Comparison of ENCODE assay signal across 8 cellular contexts in the genomic region with DNA sequence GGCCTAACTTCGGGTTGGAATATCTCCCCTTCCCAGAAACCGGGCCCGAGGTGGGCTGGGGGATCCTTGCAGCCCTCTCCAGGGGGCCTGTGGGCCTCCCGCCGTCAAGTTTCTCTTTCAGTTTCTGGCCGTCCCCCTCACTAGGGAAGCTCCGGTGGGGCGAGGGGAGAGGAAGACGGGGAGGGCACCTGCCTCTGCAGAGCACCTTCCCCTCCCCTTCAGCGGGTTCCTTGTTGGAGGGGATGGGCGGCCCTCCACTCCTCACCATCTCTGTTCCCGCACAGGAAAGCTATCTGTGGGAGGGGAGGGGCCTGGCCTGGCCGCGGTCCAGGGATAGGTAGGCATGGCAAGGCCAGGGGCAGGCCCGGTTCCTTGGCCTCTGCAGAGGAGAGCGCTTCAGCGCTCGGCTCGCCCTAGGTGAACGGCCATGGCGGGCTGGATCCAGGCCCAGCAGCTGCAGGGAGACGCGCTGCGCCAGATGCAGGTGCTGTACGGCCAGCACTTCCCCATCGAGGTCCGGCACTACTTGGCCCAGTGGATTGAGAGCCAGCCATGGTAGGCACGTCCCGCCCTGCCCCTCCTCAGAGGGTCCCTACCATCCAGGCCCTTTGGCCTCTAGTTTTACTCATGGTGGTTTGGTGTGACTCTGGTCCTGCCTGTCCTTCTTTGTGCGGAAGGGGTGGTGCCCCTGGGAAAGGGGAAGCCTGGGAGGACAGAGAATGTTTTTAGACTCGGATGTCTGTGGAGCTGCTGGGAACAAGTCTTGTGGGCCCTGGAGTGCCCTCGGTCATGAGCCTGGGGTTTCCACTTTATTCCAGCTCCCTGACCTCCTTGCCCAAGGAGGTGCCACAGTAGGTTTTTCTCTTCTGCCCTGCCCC. TPM values are rescaled to one million over a fixed set of nuclear protein-coding genes. Genes with fewer than 3 reads are reported as not detected.
DNase-seq lines count a peak whose midpoint lies in the region; ATAC-seq and TF ChIP-seq lines count a peak whose summit lies in the region.

No MANE protein-coding gene starts in this region.

- no peaks in the 10 kb centered on the region for H3K9me2 ChIP-seq in PC-9 (ENCODE audit: insufficient read depth)

- ATAC-seq in HG03135 (IDR thresholded peaks at IDR 0.05; ENCODE audit: unreplicated experiment) (peak; percentile 24), esophagus mucosa (peak; percentile 17)

- TF ChIP-seq CTCF in osteoblast (IDR thresholded peaks at IDR 0.05; ENCODE audit: extremely low read depth, low read depth, low read length) (no peak), PC-9 (conservative IDR thresholded peaks at IDR 0.05) (no peak)

- H3K27ac ChIP-seq in BLaER1 treated with 17β-estradiol and CSF1 and Interleukin-3, amounts not matched to agents 10 nM and 100 nM: peak overlapping the region; percentile 73 to 90 (median 82)
- no peak overlapping the region for H3K27ac ChIP-seq in osteoblast (ENCODE audit: low read depth, low read length)
- no peak overlapping the region for H3K27ac ChIP-seq in PC-9

- intact Hi-C loops in PC-9 (cut with micrococcal nuclease; ENCODE audit: unreplicated experiment): no loop called here

- H3K36me3 ChIP-seq in BLaER1 treated with 17β-estradiol and CSF1 and Interleukin-3, amounts not matched to agents 10 nM and 100 nM: peaks cover 6 to 44% (median 19%) of the 10 kb centered on the region in 11 experiments; a peak in 13 of 22 replicates
- H3K36me3 ChIP-seq in osteoblast (ENCODE audit: insufficient read depth, low read length) (no peaks in the 10 kb centered on the region), PC-9 (ENCODE audit: low read depth) (no peaks in the 10 kb centered on the region)

- CTCF ChIA-PET in PC-9 (lab: Charles Lee): no interaction called here

- H3K4me3 ChIP-seq in BLaER1 treated with 17β-estradiol and CSF1 and Interleukin-3, amounts not matched to agents 10 nM and 100 nM: peak overlapping the region; percentile 62 to 82 (median 70)
- H3K4me3 ChIP-seq in osteoblast (ENCODE audit: insufficient read depth, low read length): peak overlapping the region; percentile 78
- no peak overlapping the region for H3K4me3 ChIP-seq in PC-9

- peaks cover 0 to 4% (median 0%) of the 10 kb centered on the region in 11 experiments; a peak in 2 of 22 replicates for H3K27me3 ChIP-seq in BLaER1 treated with 17β-estradiol and CSF1 and Interleukin-3, amounts not matched to agents 10 nM and 100 nM
- H3K27me3 ChIP-seq in osteoblast (ENCODE audit: insufficient read depth, low read length) (no peaks in the 10 kb centered on the region), PC-9 (ENCODE audit: insufficient read depth, low read depth) (peaks cover 29% of the 10 kb centered on the region)

- H3K9me3 ChIP-seq in BLaER1 treated with 17β-estradiol and CSF1 and Interleukin-3, amounts not matched to agents 10 nM and 100 nM (replicated peaks in 1 of 11): no peaks in the 10 kb centered on the region
- no peaks in the 10 kb centered on the region for H3K9me3 ChIP-seq in osteoblast (ENCODE audit: low read depth, low read length)
- no peaks in the 10 kb centered on the region for H3K9me3 ChIP-seq in PC-9 (ENCODE audit: insufficient read depth, low read depth)

- no TSS peak for BruUV-seq in PC-9 (replicated peaks; lab: Mats Ljungman, UMichigan)

- H2AFZ ChIP-seq in osteoblast (ENCODE audit: low read length) (no peak overlapping the region), PC-9 (no peak overlapping the region)

- peak overlapping the region; percentile 72 to 91 (median 82) for H3K9ac ChIP-seq in BLaER1 treated with 17β-estradiol and CSF1 and Interleukin-3, amounts not matched to agents 10 nM and 100 nM

- H3K4me2 ChIP-seq in BLaER1 treated with 17β-estradiol and CSF1 and Interleukin-3, amounts not matched to agents 10 nM and 100 nM: peak overlapping the region; percentile 81 to 98 (median 92)
- H3K4me2 ChIP-seq in osteoblast (ENCODE audit: insufficient read depth, low read length) (peak overlapping the region; percentile 92), PC-9 (no peak overlapping the region)

- POLR2A ChIA-PET in PC-9 (lab: Charles Lee; ENCODE audit: unreplicated experiment): no interaction called here

- peaks cover 41 to 71% (median 48%) of the 10 kb centered on the region in 10 experiments for H3K4me1 ChIP-seq in BLaER1 treated with 17β-estradiol and CSF1 and Interleukin-3, amounts not matched to agents 10 nM and 100 nM
- H3K4me1 ChIP-seq in osteoblast (ENCODE audit: insufficient read depth, low read length) (peaks cover 16% of the 10 kb centered on the region), PC-9 (replicated peaks; ENCODE audit: insufficient read depth) (no peaks in the 10 kb centered on the region)

- DNase-seq in activated CD4-positive, alpha-beta T cell treated with anti-CD3 and anti-CD28 coated beads, Interleukin-2, amount 50 U/mL, for 48 hours: peak; percentile 68 to 77
- DNase-seq in osteoblast (ENCODE audit: insufficient read length, low spot score, missing footprints) (peak; percentile 77), A172 (ENCODE audit: low spot score) (no peak), NOMO-1 treated with dmso at 0.1 percent for 144 hours (lab: John Stamatoyannopoulos, UW; ENCODE audit: unreplicated experiment) (no peak), PC-9 (no peak)

- H3K79me2 ChIP-seq in osteoblast (ENCODE audit: insufficient read depth, low read length) (no peaks in the 10 kb centered on the region), PC-9 (ENCODE audit: low read depth) (no peaks in the 10 kb centered on the region)

- H3F3A ChIP-seq in PC-9 (ENCODE audit: insufficient read depth, low read depth): no peaks in the 10 kb centered on the region

- peaks cover 0 to 38% (median 13%) of the 10 kb centered on the region in 11 experiments; a peak in 10 of 22 replicates for H4K20me1 ChIP-seq in BLaER1 treated with 17β-estradiol and CSF1 and Interleukin-3, amounts not matched to agents 10 nM and 100 nM
- H4K20me1 ChIP-seq in osteoblast (ENCODE audit: insufficient read depth, low read length): no peaks in the 10 kb centered on the region
- no peaks in the 10 kb centered on the region for H4K20me1 ChIP-seq in PC-9 (ENCODE audit: insufficient read depth)

RNA-seq across cellular contexts. Expression of a gene that starts 0.9 kb away (rescaled TPM):
- total RNA-seq in esophagus mucosa (6.9 TPM), osteoblast (35.5 and 38.6 TPM in 2 replicates), PC-9 (2021) (3.4 and 12.1 TPM in 2 replicates)
- 5.0 and 5.5 TPM in 2 replicates for total RNA-seq in A172 (2014; rRNA removed; shearing (Covaris generic))

RNA-seq across cellular contexts. Expression of a gene that starts 13.0 kb away (rescaled TPM):
- total RNA-seq in esophagus mucosa: 18.1 TPM
- 22.8 and 23.6 TPM in 2 replicates for total RNA-seq in osteoblast
- total RNA-seq in A172 (2014; rRNA removed; shearing (Covaris generic)): 23.4 and 30.9 TPM in 2 replicates
- 19.5 and 21.1 TPM in 2 replicates for total RNA-seq in PC-9 (2021)

Comparison
In these comparisons a context has a peak if more than half of its experiments do, and no peak if none do; other contexts are left out.
1. H3K27ac ChIP-seq: peak in BLaER1 treated with 17β-estradiol and CSF1 and Interleukin-3, amounts not matched to agents 10 nM and 100 nM (11 of 11); none in osteoblast (single experiment) and PC-9 (single experiment).
2. DNase-seq: peak in activated CD4-positive, alpha-beta T cell treated with anti-CD3 and anti-CD28 coated beads, Interleukin-2, amount 50 U/mL, for 48 hours (2 of 2) and osteoblast (single experiment); none in A172 (single experiment), NOMO-1 treated with dmso at 0.1 percent for 144 hours (single experiment) and PC-9 (0 of 2).